In the genomic region with DNA sequence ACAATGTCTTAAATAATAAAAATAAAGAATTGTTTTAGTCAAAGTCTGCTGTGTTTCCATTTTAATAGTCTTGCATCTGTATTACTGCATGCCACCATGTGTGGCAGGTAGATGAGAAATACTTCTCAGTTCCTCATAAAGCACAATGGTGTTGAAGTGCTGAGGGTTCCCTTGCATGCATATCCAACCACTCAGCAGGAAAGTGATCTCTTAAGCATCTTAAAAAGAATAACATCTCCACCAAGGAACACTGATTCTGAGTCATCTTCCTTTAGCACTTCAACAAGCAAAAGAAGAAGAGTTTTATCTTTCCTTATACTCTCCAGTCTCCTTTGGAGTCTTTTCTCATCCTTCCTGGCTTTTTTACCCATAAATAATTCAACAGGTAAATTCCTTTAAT, we compare ENCODE assay signal across 1 cellular context.
TF ChIP-seq lines count a peak whose summit lies in the region.

No MANE protein-coding gene starts in this region.

TF ChIP-seq in SK-N-SH treated with all-trans-retinoic acid at 6 μM for 48 hours, 23 proteins besides CTCF, POLR2A, EP300 and RAD21 (continued from another document):
- TF ChIP-seq, protein P1, sequence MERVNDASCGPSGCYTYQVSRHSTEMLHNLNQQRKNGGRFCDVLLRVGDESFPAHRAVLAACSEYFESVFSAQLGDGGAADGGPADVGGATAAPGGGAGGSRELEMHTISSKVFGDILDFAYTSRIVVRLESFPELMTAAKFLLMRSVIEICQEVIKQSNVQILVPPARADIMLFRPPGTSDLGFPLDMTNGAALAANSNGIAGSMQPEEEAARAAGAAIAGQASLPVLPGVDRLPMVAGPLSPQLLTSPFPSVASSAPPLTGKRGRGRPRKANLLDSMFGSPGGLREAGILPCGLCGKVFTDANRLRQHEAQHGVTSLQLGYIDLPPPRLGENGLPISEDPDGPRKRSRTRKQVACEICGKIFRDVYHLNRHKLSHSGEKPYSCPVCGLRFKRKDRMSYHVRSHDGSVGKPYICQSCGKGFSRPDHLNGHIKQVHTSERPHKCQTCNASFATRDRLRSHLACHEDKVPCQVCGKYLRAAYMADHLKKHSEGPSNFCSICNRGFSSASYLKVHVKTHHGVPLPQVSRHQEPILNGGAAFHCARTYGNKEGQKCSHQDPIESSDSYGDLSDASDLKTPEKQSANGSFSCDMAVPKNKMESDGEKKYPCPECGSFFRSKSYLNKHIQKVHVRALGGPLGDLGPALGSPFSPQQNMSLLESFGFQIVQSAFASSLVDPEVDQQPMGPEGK (CRISPR knock-in tag; IDR thresholded peaks at IDR 0.05; ENCODE audit: borderline replicate concordance), result no peak
- no peak for TF ChIP-seq RARB (CRISPR knock-in tag; IDR thresholded peaks at IDR 0.05)
- TF ChIP-seq BACH2 (CRISPR knock-in tag; IDR thresholded peaks at IDR 0.05; ENCODE audit: borderline replicate concordance), result no peak
